9 cellular contexts compared by ENCODE assay signal in genomic region chr7:55065511-55066229, GRCh38. TPM values are rescaled to one million over a fixed set of nuclear protein-coding genes. Genes with fewer than 3 reads are reported as not detected.
DNase-seq lines count a peak whose midpoint lies in the region; ATAC-seq and TF ChIP-seq lines count a peak whose summit lies in the region.
"Had no signal": no experiment of that assay in that cellular context is flagged by ENCODE, and none has a peak within 500 bp of the region (broad histone marks: within the 10 kb centered on the region; RNA-seq: fewer than 3 reads in every experiment).

No MANE protein-coding gene starts in this region.

- TF ChIP-seq CTCF in AG10803 (conservative IDR thresholded peaks at IDR 0.05; ENCODE audit: low read length) (peak; percentile 52), breast epithelium (IDR thresholded peaks at IDR 0.05) (no peak)

- ATAC-seq in HG02884 (IDR thresholded peaks at IDR 0.05; ENCODE audit: unreplicated experiment) (peak; percentile 45), T-helper 17 cell (no peak)

- H3K4me1 Mint-ChIP-seq in T-helper 17 cell, result no peaks in the 10 kb centered on the region

- H3K36me3 ChIP-seq in breast epithelium, result no peaks in the 10 kb centered on the region

- DNase-seq in AG10803 (ENCODE audit: low read depth), result peak; percentile 91
- no peak for DNase-seq in breast epithelium (ENCODE audit: low spot score in 2 of 2)
- peak; percentile 60 to 88 for DNase-seq in lung microvascular endothelial cell (ENCODE audit: low read depth in 2 of 2)
- no peak for DNase-seq in T-helper 17 cell
- no peak for DNase-seq in RPMI8226
- DNase-seq in anterior cingulate cortex (lab: John Stamatoyannopoulos, UW), result no peak
- no peak for DNase-seq in activated T-cell treated with anti-CD3 and anti-CD28 coated beads for 4 hours

- H3K27ac Mint-ChIP-seq in T-helper 17 cell, result no peak overlapping the region
- H3K27ac Mint-ChIP-seq: activated naive CD8-positive, alpha-beta T cell had no signal

- no peaks in the 10 kb centered on the region for H3K9me3 ChIP-seq in breast epithelium
- H3K9me3 ChIP-seq in T-helper 17 cell (ENCODE audit: control insufficient read depth, low read length, poor library complexity, severe bottlenecking), result no peaks in the 10 kb centered on the region

- H3K27me3 ChIP-seq in breast epithelium, result no peaks in the 10 kb centered on the region

- no peaks in the 10 kb centered on the region for H3K4me1 ChIP-seq in breast epithelium

- no peaks in the 10 kb centered on the region for H3K36me3 Mint-ChIP-seq in T-helper 17 cell (ENCODE audit: low read depth)
- H3K36me3 Mint-ChIP-seq: activated naive CD8-positive, alpha-beta T cell had no signal

- peaks cover 66% of the 10 kb centered on the region for H3K27me3 Mint-ChIP-seq in T-helper 17 cell

- H3K4me3 ChIP-seq in AG10803 (ENCODE audit: low read length) (peak overlapping the region; percentile 43), breast epithelium (peak overlapping the region in 1 of 3 donors; percentile 9)

- TF ChIP-seq POLR2A in breast epithelium (IDR thresholded peaks at IDR 0.05), result no peak

- peak overlapping the region; percentile 67 to 69 for H3K27ac ChIP-seq in breast epithelium

- intact Hi-C loops in breast epithelium (cut with DNase I; ENCODE audit: low total_unique reads), result no loop called here

- no peak overlapping the region for H3K4me3 Mint-ChIP-seq in T-helper 17 cell
- H3K4me3 Mint-ChIP-seq: activated naive CD8-positive, alpha-beta T cell had no signal

RNA-seq across cellular contexts. Expression of gene EGFR, which starts 46.9 kb away (rescaled TPM):
- total RNA-seq in breast epithelium (100 to 1,000 TPM in 1 of 3 donors, 10 to 100 TPM in 2; 61.9 to 164 (median 65.0) TPM), lung microvascular endothelial cell (0.20 and 0.65 TPM in 2 replicates), T-helper 17 cell (not detected)

Comparison
In these comparisons a context has a peak if more than half of its experiments do, and no peak if none do; other contexts are left out.
1. DNase-seq: peak in AG10803 (single experiment) and lung microvascular endothelial cell (2 of 2); none in breast epithelium (0 of 2), T-helper 17 cell (0 of 3), RPMI8226 (single experiment), anterior cingulate cortex (0 of 58) and activated T-cell treated with anti-CD3 and anti-CD28 coated beads for 4 hours (single experiment).
2. RNA of gene EGFR, which starts 46.9 kb away (total RNA-seq): 61.9 to 164 TPM in breast epithelium; 0.20 to 0.65 TPM in lung microvascular endothelial cell and not detected in T-helper 17 cell; every median in the first group is over 10 times any median in the second.